In genomic region chr15:67592245-67592644, GRCh38 we compare ENCODE assay signal across 27 cellular contexts.
"Had no signal": no experiment of that assay in that cellular context is flagged by ENCODE, and none has a peak within 500 bp of the region (broad histone marks: within the 10 kb centered on the region; RNA-seq: fewer than 3 reads in every experiment).

No MANE protein-coding gene starts in this region.

- H3K27me3 ChIP-seq: colonic mucosa, foreskin keratinocyte, gastroesophageal sphincter, heart right ventricle, left lung had no signal

- H3K36me3 ChIP-seq: colonic mucosa had no signal

- H3K4me3 Mint-ChIP-seq: dendritic cell treated with granulocyte-macrophage colony-stimulating factor and Interleukin-4, amounts not matched to agents 40 ng/mL and 50 ng/mL, for 4 days; effector memory CD8-positive, alpha-beta T cell; endodermal cell; mesothelial cell of epicardium; naive B cell; naive thymus-derived CD8-positive, alpha-beta T cell had no signal

- DNase-seq: colonic mucosa; cortex of kidney; effector CD8-positive, alpha-beta T cell; effector memory CD8-positive, alpha-beta T cell; endodermal cell; erythroblast; foreskin keratinocyte; head of caudate nucleus; heart right ventricle; hippocampal formation; left cardiac atrium; left lung; left ventricle myocardium superior; lower lobe of right lung; mesenchymal stem cell; mucosa of descending colon; naive B cell; naive thymus-derived CD8-positive, alpha-beta T cell had no signal

- ATAC-seq: effector memory CD8-positive, alpha-beta T cell; esophagus mucosa; foreskin keratinocyte; gastroesophageal sphincter; heart right ventricle; left cardiac atrium; left lung; left ventricle myocardium superior; lower lobe of right lung; mucosa of descending colon; naive thymus-derived CD8-positive, alpha-beta T cell had no signal

- H3K4me1 ChIP-seq: colonic mucosa, foreskin keratinocyte, gastroesophageal sphincter, heart right ventricle, left lung, lower lobe of right lung had no signal

- H3K27ac ChIP-seq: colonic mucosa, epithelial cell of prostate, foreskin keratinocyte, gastroesophageal sphincter, heart right ventricle, left lung, lower lobe of right lung had no signal

- H3K4me3 ChIP-seq: colonic mucosa, gastroesophageal sphincter, heart right ventricle, left lung, lower lobe of right lung, mucosa of descending colon had no signal

- H3K4me1 Mint-ChIP-seq: endodermal cell, mesothelial cell of epicardium had no signal

- FAIRE-seq: endometrium, frontal cortex, islet of Langerhans, keratinocyte had no signal

- H3K27ac Mint-ChIP-seq: dendritic cell treated with granulocyte-macrophage colony-stimulating factor and Interleukin-4, amounts not matched to agents 40 ng/mL and 50 ng/mL, for 4 days; effector memory CD8-positive, alpha-beta T cell; endodermal cell; mesothelial cell of epicardium; naive B cell; naive thymus-derived CD8-positive, alpha-beta T cell had no signal

- H3K27me3 Mint-ChIP-seq: dendritic cell treated with granulocyte-macrophage colony-stimulating factor and Interleukin-4, amounts not matched to agents 40 ng/mL and 50 ng/mL, for 4 days; effector memory CD8-positive, alpha-beta T cell; naive B cell; naive thymus-derived CD8-positive, alpha-beta T cell had no signal

- H3K9me3 ChIP-seq: colonic mucosa, gastroesophageal sphincter, heart right ventricle, left lung, lower lobe of right lung, mucosa of descending colon had no signal

- H3K9me3 Mint-ChIP-seq: dendritic cell treated with granulocyte-macrophage colony-stimulating factor and Interleukin-4, amounts not matched to agents 40 ng/mL and 50 ng/mL, for 4 days; effector memory CD8-positive, alpha-beta T cell; endodermal cell; mesothelial cell of epicardium; naive B cell; naive thymus-derived CD8-positive, alpha-beta T cell had no signal
